ENCODE assay signal across 8 cellular contexts in the genomic region with DNA sequence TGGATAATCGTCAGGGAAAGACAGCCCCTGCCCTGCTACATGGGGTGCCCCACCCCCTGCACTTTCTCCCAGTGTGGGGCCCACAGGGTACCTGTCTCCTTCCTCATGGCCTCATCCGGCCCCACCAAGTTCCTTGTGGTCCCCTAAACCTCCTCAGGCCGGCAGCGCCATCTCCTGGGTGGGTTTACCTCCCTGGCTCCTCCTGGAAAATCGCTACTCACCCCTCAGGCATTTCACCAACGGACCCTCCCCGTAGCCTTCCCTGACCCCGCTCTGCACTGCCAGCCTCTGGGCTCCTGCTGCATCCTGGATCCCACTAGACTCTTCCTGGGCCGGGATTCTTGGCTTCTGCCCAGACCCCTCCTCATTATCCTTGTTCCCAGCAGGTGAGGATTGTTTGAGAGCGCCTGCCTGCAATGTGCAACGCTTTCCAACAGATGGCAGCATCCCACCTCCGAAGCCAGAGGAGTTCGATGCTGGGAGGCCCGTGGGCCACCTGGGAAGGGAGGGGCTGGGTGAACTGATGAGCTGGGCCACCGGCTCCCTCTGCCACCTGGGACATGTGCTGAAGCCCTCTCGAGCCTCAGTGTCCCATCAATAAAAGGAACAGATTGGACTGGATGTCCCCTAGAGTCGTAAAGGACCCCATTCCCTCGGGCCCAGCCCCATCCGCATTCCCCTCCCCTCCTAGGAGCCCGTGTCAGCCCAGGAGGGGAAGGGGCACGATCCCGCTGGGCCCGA. TPM values are rescaled to one million over a fixed set of nuclear protein-coding genes. Genes with fewer than 3 reads are reported as not detected.
DNase-seq lines count a peak whose midpoint lies in the region; ATAC-seq and TF ChIP-seq lines count a peak whose summit lies in the region.

No MANE protein-coding gene starts in this region.

- no peaks in the 10 kb centered on the region for H3K9me3 Mint-ChIP-seq in CD4-positive, alpha-beta T cell
- H3K9me3 Mint-ChIP-seq in activated CD8-positive, alpha-beta memory T cell treated with anti-CD3 and anti-CD28 coated beads, Interleukin-2, amount 10 ng/mL, durations not matched to agents 7 days and 5 days (ENCODE audit: low read depth): no peaks in the 10 kb centered on the region
- no peaks in the 10 kb centered on the region for H3K9me3 Mint-ChIP-seq in neural crest cell

- peak; percentile 88 for ATAC-seq in CD4-positive, alpha-beta T cell (ENCODE audit: poor library complexity)
- peak; percentile 73 for ATAC-seq in activated CD8-positive, alpha-beta memory T cell treated with anti-CD3 and anti-CD28 coated beads, Interleukin-2, amount 10 ng/mL, durations not matched to agents 7 days and 5 days
- ATAC-seq in esophagus mucosa (peak; percentile 40), GM18520 (IDR thresholded peaks at IDR 0.05; ENCODE audit: unreplicated experiment) (no peak)

- TF ChIP-seq POLR2A in thyroid gland (IDR thresholded peaks at IDR 0.05): no peak

- H3K27ac Mint-ChIP-seq in CD4-positive, alpha-beta T cell: no peak overlapping the region
- peak overlapping the region; percentile 36 for H3K27ac Mint-ChIP-seq in activated CD8-positive, alpha-beta memory T cell treated with anti-CD3 and anti-CD28 coated beads, Interleukin-2, amount 10 ng/mL, durations not matched to agents 7 days and 5 days
- H3K27ac Mint-ChIP-seq in neural crest cell (ENCODE audit: unreplicated experiment): no peak overlapping the region

- peak; percentile 55 to 72 (median 58) for DNase-seq in CD4-positive, alpha-beta T cell
- DNase-seq in HFF-Myc (ENCODE audit: extremely low read depth, low read depth) (peak; percentile 11), NCI-H82 treated with DMSO at 0.1 percent for 48 hours (lab: John Stamatoyannopoulos, UW; ENCODE audit: unreplicated experiment) (peak; percentile 11), neural crest cell (ENCODE audit: low read depth, low spot score) (peak; percentile 72), thyroid gland (peak; percentile 56 to 65)
- peak; percentile 80 for DNase-seq in activated CD8-positive, alpha-beta memory T cell treated with anti-CD3 and anti-CD28 coated beads, Interleukin-2, amount 10 ng/mL, durations not matched to agents 7 days and 5 days

- peaks cover 6% of the 10 kb centered on the region for H3K27me3 Mint-ChIP-seq in CD4-positive, alpha-beta T cell
- H3K27me3 Mint-ChIP-seq in activated CD8-positive, alpha-beta memory T cell treated with anti-CD3 and anti-CD28 coated beads, Interleukin-2, amount 10 ng/mL, durations not matched to agents 7 days and 5 days: peaks cover 2% of the 10 kb centered on the region
- H3K27me3 Mint-ChIP-seq in neural crest cell (ENCODE audit: low read depth): peaks cover 2% of the 10 kb centered on the region

- POLR2A ChIA-PET in CD4-positive, alpha-beta T cell (lab: Charles Lee): interaction anchor here (1.5 kb wide), 1 partner anchor 43 kb away, joined by 3 read pairs; no protein-coding TSS in a partner anchor

- peaks cover 5% of the 10 kb centered on the region for H3K4me1 Mint-ChIP-seq in CD4-positive, alpha-beta T cell (ENCODE audit: low read depth)
- peaks cover 6% of the 10 kb centered on the region for H3K4me1 Mint-ChIP-seq in activated CD8-positive, alpha-beta memory T cell treated with anti-CD3 and anti-CD28 coated beads, Interleukin-2, amount 10 ng/mL, durations not matched to agents 7 days and 5 days
- peaks cover 33% of the 10 kb centered on the region for H3K4me1 Mint-ChIP-seq in neural crest cell

- peaks cover 10% of the 10 kb centered on the region in 2 donors for H3K4me1 ChIP-seq in thyroid gland

- intact Hi-C loops in CD4-positive, alpha-beta T cell (cut with DNase I, micrococcal nuclease): loop anchor here (1.0 to 5.0 kb wide), 5 partner anchors 41 to 1396 kb away; no protein-coding TSS in a partner anchor
- intact Hi-C loops in thyroid gland (cut with DNase I): loop anchor here (5.0 kb wide), 1 partner anchor 116 kb away; no protein-coding TSS in a partner anchor

- no peaks in the 10 kb centered on the region for H3K36me3 ChIP-seq in thyroid gland

- H3K4me3 Mint-ChIP-seq in CD4-positive, alpha-beta T cell: no peak overlapping the region
- H3K4me3 Mint-ChIP-seq in activated CD8-positive, alpha-beta memory T cell treated with anti-CD3 and anti-CD28 coated beads, Interleukin-2, amount 10 ng/mL, durations not matched to agents 7 days and 5 days: no peak overlapping the region
- H3K4me3 Mint-ChIP-seq in neural crest cell: no peak overlapping the region

- CTCF ChIA-PET in CD4-positive, alpha-beta T cell (lab: Charles Lee): interaction anchor here (1.1 to 3.5 kb wide), 3 partner anchors 33 to 154 kb away, joined by 3 to 30 read pairs (median 4); no protein-coding TSS in a partner anchor
- CTCF ChIA-PET in activated CD8-positive, alpha-beta memory T cell treated with anti-CD3 and anti-CD28 coated beads, Interleukin-2, amount 10 ng/mL, durations not matched to agents 7 days and 5 days (lab: Charles Lee): interaction anchor here (0.6 to 6.3 kb wide), 26 partner anchors 10 to 582 kb away, joined by 3 to 79 read pairs (median 4); no protein-coding TSS in a partner anchor

- TF ChIP-seq CTCF in CD4-positive, alpha-beta T cell (IDR thresholded peaks at IDR 0.05): peak; percentile 97
- TF ChIP-seq CTCF in HFF-Myc (IDR thresholded peaks at IDR 0.05; ENCODE audit: low read depth, low read length, missing control alignments): peak; percentile 94
- peak; percentile 96 for TF ChIP-seq CTCF in neural crest cell (conservative IDR thresholded peaks at IDR 0.05)
- peak; percentile 75 to 95 (median 82) for TF ChIP-seq CTCF in thyroid gland (IDR thresholded peaks at IDR 0.05)

- no peak overlapping the region for H3K27ac ChIP-seq in CD4-positive, alpha-beta T cell (ENCODE audit: low read depth, low read length)
- no peak overlapping the region for H3K27ac ChIP-seq in thyroid gland

- no peaks in the 10 kb centered on the region for H3K27me3 ChIP-seq in CD4-positive, alpha-beta T cell (ENCODE audit: control insufficient read depth, insufficient read depth, low read length)
- H3K27me3 ChIP-seq in thyroid gland: no peaks in the 10 kb centered on the region

- no peaks in the 10 kb centered on the region for H3K36me3 Mint-ChIP-seq in CD4-positive, alpha-beta T cell (ENCODE audit: low read depth)
- no peaks in the 10 kb centered on the region for H3K36me3 Mint-ChIP-seq in activated CD8-positive, alpha-beta memory T cell treated with anti-CD3 and anti-CD28 coated beads, Interleukin-2, amount 10 ng/mL, durations not matched to agents 7 days and 5 days
- no peaks in the 10 kb centered on the region for H3K36me3 Mint-ChIP-seq in neural crest cell (ENCODE audit: low read depth)

- WGBS in thyroid gland, 2 donors: 10 to 22% methylated on average over 16 to 19 of the region's 23 CpGs

- H3K4me3 ChIP-seq in HFF-Myc (replicated peaks; ENCODE audit: low read depth, low read length) (no peak overlapping the region), thyroid gland (replicated peaks in 1 of 3) (no peak overlapping the region)

- H3K9me3 ChIP-seq in CD4-positive, alpha-beta T cell (ENCODE audit: control insufficient read depth, low read length): no peaks in the 10 kb centered on the region
- no peaks in the 10 kb centered on the region for H3K9me3 ChIP-seq in thyroid gland

RNA-seq across cellular contexts. Expression of gene TTLL12, which starts 44.2 kb away (rescaled TPM):
- total RNA-seq in CD4-positive, alpha-beta T cell: 1 to 10 TPM; 5.0 to 6.6 TPM
- total RNA-seq in activated CD8-positive, alpha-beta memory T cell treated with anti-CD3 and anti-CD28 coated beads, Interleukin-2, amount 10 ng/mL, durations not matched to agents 7 days and 5 days: 10 to 100 TPM; 40.3 to 49.7 TPM
- total RNA-seq in esophagus mucosa (120 TPM), neural crest cell (72.4 and 73.8 TPM in 2 replicates), thyroid gland (10 to 100 TPM; 20.0 to 35.2 (median 28.6) TPM)

Comparison
In these comparisons a context has a peak if more than half of its experiments do, and no peak if none do; other contexts are left out.
1. DNase-seq: peak in every context shown above with its lines; median percentile 80 in activated CD8-positive, alpha-beta memory T cell treated with anti-CD3 and anti-CD28 coated beads, Interleukin-2, amount 10 ng/mL, durations not matched to agents 7 days and 5 days; 72 in neural crest cell; 60 in thyroid gland; 58 in CD4-positive, alpha-beta T cell; 11 in HFF-Myc; 11 in NCI-H82 treated with DMSO at 0.1 percent for 48 hours.